In the genomic region with DNA sequence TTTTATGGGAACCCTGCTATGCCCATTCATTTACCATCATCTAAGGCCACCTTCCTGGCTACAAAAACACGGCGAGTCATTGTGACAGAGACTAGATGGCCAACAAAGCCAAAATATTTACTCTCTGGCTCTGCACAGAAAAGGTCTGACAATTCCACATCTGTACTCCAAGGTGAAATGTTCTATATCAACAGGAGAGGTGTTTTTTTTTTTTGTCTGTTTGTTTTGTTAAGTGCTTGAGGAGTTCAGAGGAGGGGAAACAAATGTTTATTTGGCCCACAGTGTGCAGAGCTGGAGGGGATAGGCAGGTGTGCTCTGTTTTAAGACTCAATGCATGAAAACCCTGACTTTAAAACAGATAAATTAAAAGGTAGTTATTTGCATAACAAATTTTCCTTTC, we compare ENCODE assay signal across 14 cellular contexts. TPM values are rescaled to one million over a fixed set of nuclear protein-coding genes. Genes with fewer than 3 reads are reported as not detected.
DNase-seq lines count a peak whose midpoint lies in the region; ATAC-seq lines count a peak whose summit lies in the region.
"Had no signal": no experiment of that assay in that cellular context is flagged by ENCODE, and none has a peak within 500 bp of the region (broad histone marks: within the 10 kb centered on the region; RNA-seq: fewer than 3 reads in every experiment).

No MANE protein-coding gene starts in this region.

- H3K4me3 ChIP-seq in thymus (ENCODE audit: low read length) = peak overlapping the region; percentile 29
- H3K4me3 ChIP-seq: cardiac muscle cell, prostate gland, uterus had no signal

- no peaks in the 10 kb centered on the region for H3K27me3 Mint-ChIP-seq in activated naive CD4-positive, alpha-beta T cell treated with anti-CD3 and anti-CD28 coated beads, Interleukin-2, amount 10 ng/mL, durations not matched to agents 7 days and 5 days
- H3K27me3 Mint-ChIP-seq in activated CD4-positive, alpha-beta memory T cell treated with anti-CD3 and anti-CD28 coated beads for 36 hours = no peaks in the 10 kb centered on the region

- intact Hi-C loops in activated CD4-positive, alpha-beta memory T cell treated with anti-CD3 and anti-CD28 coated beads for 36 hours (cut with micrococcal nuclease) = loop anchor here (1.0 to 10.0 kb wide), 3 partner anchors 8 to 383 kb away; no protein-coding TSS in a partner anchor

- H3K36me3 Mint-ChIP-seq in activated naive CD4-positive, alpha-beta T cell treated with anti-CD3 and anti-CD28 coated beads, Interleukin-2, amount 10 ng/mL, durations not matched to agents 7 days and 5 days = peaks cover 42% of the 10 kb centered on the region
- H3K36me3 Mint-ChIP-seq in activated CD4-positive, alpha-beta memory T cell treated with anti-CD3 and anti-CD28 coated beads for 36 hours = no peaks in the 10 kb centered on the region

- H3K27me3 ChIP-seq in thymus (ENCODE audit: control insufficient read depth, insufficient read depth) = no peaks in the 10 kb centered on the region
- H3K27me3 ChIP-seq: cardiac muscle cell, uterus had no signal

- ATAC-seq in HG03439 (IDR thresholded peaks at IDR 0.05; ENCODE audit: unreplicated experiment) (no peak), HG03025 (IDR thresholded peaks at IDR 0.05; ENCODE audit: low FRiP score, unreplicated experiment) (no peak)
- ATAC-seq: SK-N-SH treated with all-trans-retinoic acid at 6 μM for 48 hours had no signal

- peaks cover 26% of the 10 kb centered on the region for H3K36me3 ChIP-seq in thymus (ENCODE audit: control insufficient read depth, insufficient read depth)
- H3K36me3 ChIP-seq: cardiac muscle cell, prostate gland, uterus had no signal

- POLR2A ChIA-PET in activated CD4-positive, alpha-beta memory T cell treated with anti-CD3 and anti-CD28 coated beads for 36 hours (lab: Charles Lee) = interaction anchor here (0.7 to 1.6 kb wide), 2 partner anchors 35 to 77 kb away, joined by 4 read pairs; no protein-coding TSS in a partner anchor

- H3K9me3 Mint-ChIP-seq in activated naive CD4-positive, alpha-beta T cell treated with anti-CD3 and anti-CD28 coated beads, Interleukin-2, amount 10 ng/mL, durations not matched to agents 7 days and 5 days = no peaks in the 10 kb centered on the region
- no peaks in the 10 kb centered on the region for H3K9me3 Mint-ChIP-seq in activated CD4-positive, alpha-beta memory T cell treated with anti-CD3 and anti-CD28 coated beads for 36 hours

- 93% methylated on average over 2 of the region's 2 CpGs for WGBS in thymus

- peaks cover 83% of the 10 kb centered on the region for H3K4me1 ChIP-seq in thymus (ENCODE audit: control insufficient read depth, insufficient read depth, low read length)
- H3K4me1 ChIP-seq: prostate gland, uterus had no signal

- CTCF ChIA-PET in activated naive CD4-positive, alpha-beta T cell treated with anti-CD3 and anti-CD28 coated beads, Interleukin-2, amount 10 ng/mL, durations not matched to agents 7 days and 5 days (lab: Charles Lee) = interaction anchor here (1.0 to 2.1 kb wide), 4 partner anchors 8 to 406 kb away, joined by 3 to 22 read pairs (median 7); no protein-coding TSS in a partner anchor
- CTCF ChIA-PET in activated CD4-positive, alpha-beta memory T cell treated with anti-CD3 and anti-CD28 coated beads for 36 hours (lab: Charles Lee) = interaction anchor here (1.0 to 3.3 kb wide), 9 partner anchors 9 to 407 kb away, joined by 3 to 20 read pairs (median 11); no protein-coding TSS in a partner anchor

- no peaks in the 10 kb centered on the region for H3K9me3 ChIP-seq in thymus (ENCODE audit: control insufficient read depth)
- H3K9me3 ChIP-seq: prostate gland, uterus had no signal

- H3K4me1 Mint-ChIP-seq in activated naive CD4-positive, alpha-beta T cell treated with anti-CD3 and anti-CD28 coated beads, Interleukin-2, amount 10 ng/mL, durations not matched to agents 7 days and 5 days = peaks cover 92% of the 10 kb centered on the region
- H3K4me1 Mint-ChIP-seq in activated CD4-positive, alpha-beta memory T cell treated with anti-CD3 and anti-CD28 coated beads for 36 hours (ENCODE audit: low read depth) = peaks cover 91% of the 10 kb centered on the region

- no peak overlapping the region for H3K4me3 Mint-ChIP-seq in activated naive CD4-positive, alpha-beta T cell treated with anti-CD3 and anti-CD28 coated beads, Interleukin-2, amount 10 ng/mL, durations not matched to agents 7 days and 5 days
- H3K4me3 Mint-ChIP-seq in activated CD4-positive, alpha-beta memory T cell treated with anti-CD3 and anti-CD28 coated beads for 36 hours = no peak overlapping the region

- peak overlapping the region; percentile 71 for H3K27ac Mint-ChIP-seq in activated naive CD4-positive, alpha-beta T cell treated with anti-CD3 and anti-CD28 coated beads, Interleukin-2, amount 10 ng/mL, durations not matched to agents 7 days and 5 days
- peak overlapping the region; percentile 46 for H3K27ac Mint-ChIP-seq in activated CD4-positive, alpha-beta memory T cell treated with anti-CD3 and anti-CD28 coated beads for 36 hours

- H3K27ac ChIP-seq in thymus (ENCODE audit: low read depth) = peak overlapping the region; percentile 85
- H3K27ac ChIP-seq: cardiac muscle cell, prostate gland, uterus had no signal

- no peak for DNase-seq in activated naive CD4-positive, alpha-beta T cell treated with anti-CD3 and anti-CD28 coated beads, Interleukin-2, amount 10 ng/mL, durations not matched to agents 7 days and 5 days
- DNase-seq in activated naive CD4-positive, alpha-beta T cell treated with anti-CD3 and anti-CD28 coated beads, Interleukin-2, amount 50 U/mL, for 16 hours = no peak
- peak; percentile 93 for DNase-seq in NCI-H2029 treated with DMSO at 0.1 percent for 48 hours (lab: John Stamatoyannopoulos, UW)
- no peak for DNase-seq in activated CD4-positive, alpha-beta memory T cell treated with anti-CD3 and anti-CD28 coated beads for 36 hours
- no peak for DNase-seq in 8988T
- DNase-seq: activated gamma-delta T cell, GOT3, uterus had no signal

RNA-seq across cellular contexts. Expression of a gene that starts 18.5 kb away (rescaled TPM):
- 1 to 10 TPM in 1 of 2 experiments, under 1 TPM in 1; 0.86 to 1.1 TPM for total RNA-seq in activated CD4-positive, alpha-beta memory T cell treated with anti-CD3 and anti-CD28 coated beads for 36 hours
- polyA plus RNA-seq in thymus = 3.3 TPM
- total RNA-seq: cardiac muscle cell, prostate gland, uterus had no signal
- polyA plus RNA-seq: cardiac muscle cell had no signal

RNA-seq across cellular contexts. Expression of a gene that starts 40.8 kb away (rescaled TPM):
- 10 to 100 TPM; 37.7 to 38.1 TPM for total RNA-seq in activated CD4-positive, alpha-beta memory T cell treated with anti-CD3 and anti-CD28 coated beads for 36 hours
- polyA plus RNA-seq in thymus = 51.5 TPM
- polyA plus RNA-seq: cardiac muscle cell had no signal

RNA-seq across cellular contexts. Expression of a gene that starts 48.1 kb away (rescaled TPM):
- total RNA-seq in activated CD4-positive, alpha-beta memory T cell treated with anti-CD3 and anti-CD28 coated beads for 36 hours = under 1 TPM; 0.41 to 0.95 TPM
- 1.2 TPM for polyA plus RNA-seq in thymus
- total RNA-seq: cardiac muscle cell had no signal
- polyA plus RNA-seq: cardiac muscle cell had no signal

RNA-seq across cellular contexts. Expression of a gene that starts 53.1 kb away (rescaled TPM):
- total RNA-seq in activated CD4-positive, alpha-beta memory T cell treated with anti-CD3 and anti-CD28 coated beads for 36 hours = under 1 TPM; 0.26 to 0.41 TPM
- polyA plus RNA-seq in thymus = 2.0 TPM
- polyA plus RNA-seq: cardiac muscle cell had no signal
